Comparison of ENCODE assay signal across 1 cellular context in the genomic region with DNA sequence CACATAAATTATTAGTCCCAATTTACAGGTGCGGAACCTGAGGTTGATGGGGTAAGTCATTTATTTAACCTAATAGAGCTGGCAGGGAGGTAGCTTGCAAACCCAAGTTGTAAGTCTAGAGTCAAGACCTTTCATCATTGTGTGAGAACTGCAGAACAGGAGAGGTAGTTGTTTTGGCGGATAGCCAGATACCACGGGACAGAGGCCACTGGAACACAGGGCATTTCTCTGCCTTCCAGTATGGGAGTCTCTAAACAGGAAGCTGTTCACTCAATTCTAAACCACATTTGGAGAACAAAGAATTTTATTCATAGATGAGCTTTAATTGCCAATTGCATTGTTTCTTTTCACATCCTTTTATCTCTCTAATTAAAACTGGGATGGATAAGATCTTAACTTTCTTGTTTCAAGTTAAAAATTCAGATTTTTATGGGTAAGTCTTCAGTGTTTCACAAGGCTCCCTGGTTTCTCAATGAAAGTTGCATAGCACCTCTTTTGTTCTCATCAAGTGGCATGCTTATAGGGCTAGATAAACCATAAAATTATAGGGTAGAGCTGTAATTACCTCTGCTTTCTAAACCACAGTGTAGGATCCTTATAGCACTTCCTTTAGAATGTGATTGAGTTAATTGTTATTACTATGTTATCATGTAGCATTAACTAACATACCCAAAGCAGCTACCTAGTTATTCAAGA.
TF ChIP-seq lines count a peak whose summit lies in the region.

No MANE protein-coding gene starts in this region.

TF ChIP-seq in HepG2, 621 proteins besides CTCF, POLR2A, EP300 and RAD21:
- no peak for TF ChIP-seq PCBP2 (optimal IDR thresholded peaks at IDR 0.05; ENCODE audit: low read depth, low read length, poor library complexity, severe bottlenecking)
- TF ChIP-seq ZNF577 (CRISPR knock-in tag; IDR thresholded peaks at IDR 0.05; ENCODE audit: borderline replicate concordance, low read depth) = no peak
- TF ChIP-seq, protein P1, sequence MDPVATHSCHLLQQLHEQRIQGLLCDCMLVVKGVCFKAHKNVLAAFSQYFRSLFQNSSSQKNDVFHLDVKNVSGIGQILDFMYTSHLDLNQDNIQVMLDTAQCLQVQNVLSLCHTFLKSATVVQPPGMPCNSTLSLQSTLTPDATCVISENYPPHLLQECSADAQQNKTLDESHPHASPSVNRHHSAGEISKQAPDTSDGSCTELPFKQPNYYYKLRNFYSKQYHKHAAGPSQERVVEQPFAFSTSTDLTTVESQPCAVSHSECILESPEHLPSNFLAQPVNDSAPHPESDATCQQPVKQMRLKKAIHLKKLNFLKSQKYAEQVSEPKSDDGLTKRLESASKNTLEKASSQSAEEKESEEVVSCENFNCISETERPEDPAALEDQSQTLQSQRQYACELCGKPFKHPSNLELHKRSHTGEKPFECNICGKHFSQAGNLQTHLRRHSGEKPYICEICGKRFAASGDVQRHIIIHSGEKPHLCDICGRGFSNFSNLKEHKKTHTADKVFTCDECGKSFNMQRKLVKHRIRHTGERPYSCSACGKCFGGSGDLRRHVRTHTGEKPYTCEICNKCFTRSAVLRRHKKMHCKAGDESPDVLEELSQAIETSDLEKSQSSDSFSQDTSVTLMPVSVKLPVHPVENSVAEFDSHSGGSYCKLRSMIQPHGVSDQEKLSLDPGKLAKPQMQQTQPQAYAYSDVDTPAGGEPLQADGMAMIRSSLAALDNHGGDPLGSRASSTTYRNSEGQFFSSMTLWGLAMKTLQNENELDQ (CRISPR knock-in tag; IDR thresholded peaks at IDR 0.05; ENCODE audit: borderline replicate concordance) = no peak
- no peak for TF ChIP-seq CENPT (CRISPR knock-in tag; IDR thresholded peaks at IDR 0.05; ENCODE audit: low read depth)
- TF ChIP-seq ZEB1 (IDR thresholded peaks at IDR 0.05; ENCODE audit: insufficient replicate concordance, low read depth) = no peak
- no peak for TF ChIP-seq ZNF20 (CRISPR knock-in tag; IDR thresholded peaks at IDR 0.05)
- no peak for TF ChIP-seq CCDC6 (CRISPR knock-in tag; IDR thresholded peaks at IDR 0.05)
- no peak for TF ChIP-seq ZNF546 (CRISPR knock-in tag; conservative IDR thresholded peaks at IDR 0.05)
